ENCODE assay signal across 18 cellular contexts in genomic region chr15:76514292-76514691, GRCh38.
DNase-seq lines count a peak whose midpoint lies in the region; ATAC-seq lines count a peak whose summit lies in the region.
"Had no signal": no experiment of that assay in that cellular context is flagged by ENCODE, and none has a peak within 500 bp of the region (broad histone marks: within the 10 kb centered on the region; RNA-seq: fewer than 3 reads in every experiment).

No MANE protein-coding gene starts in this region.

- ATAC-seq in left colon (peak; percentile 97), HG02970 (IDR thresholded peaks at IDR 0.05; ENCODE audit: low FRiP score, unreplicated experiment) (no peak)
- ATAC-seq: activated CD8-positive, alpha-beta T cell treated with anti-CD3 and anti-CD28 coated beads, Interleukin-2, amount 10 ng/mL, durations not matched to agents 7 days and 5 days; heart left ventricle; stimulated activated memory B cell treated with anti-CD40 and anti-IgM and Interleukin-4, amounts not matched to agents 10 μg/mL and 1 μg/mL and 100 μg/mL, for 72 hours had no signal

- intact Hi-C loops in left colon (cut with DNase I, micrococcal nuclease) = no loop called here

- DNase-seq in NCI-H146 (lab: John Stamatoyannopoulos, UW) (peak; percentile 86), NCI-H69 (lab: John Stamatoyannopoulos, UW) (peak; percentile 97), left colon (no peak), SHP77 (lab: John Stamatoyannopoulos, UW) (no peak), ureter (ENCODE audit: low spot score) (no peak), Kasumi-1 (lab: John Stamatoyannopoulos, UW) (no peak)
- DNase-seq: activated B cell treated with CpG ODN at 0.5 μM for 24 hours; activated CD8-positive, alpha-beta T cell treated with anti-CD3 and anti-CD28 coated beads, Interleukin-2, amount 10 ng/mL, durations not matched to agents 7 days and 5 days; heart left ventricle; Karpas-422; mesenchymal stem cell; NCI-H2029 treated with DMSO at 0.1 percent for 48 hours; nephron progenitor cell; Right ventricle myocardium superior; T-helper 1 cell; thyroid gland had no signal

Comparison
In these comparisons a context has a peak if more than half of its experiments do, and no peak if none do; other contexts are left out.
1. DNase-seq: peak in NCI-H146 (single experiment) and NCI-H69 (single experiment); none in left colon (0 of 2), SHP77 (0 of 2), ureter (single experiment) and Kasumi-1 (0 of 2).